ENCODE assay signal across 16 cellular contexts in the genomic region with DNA sequence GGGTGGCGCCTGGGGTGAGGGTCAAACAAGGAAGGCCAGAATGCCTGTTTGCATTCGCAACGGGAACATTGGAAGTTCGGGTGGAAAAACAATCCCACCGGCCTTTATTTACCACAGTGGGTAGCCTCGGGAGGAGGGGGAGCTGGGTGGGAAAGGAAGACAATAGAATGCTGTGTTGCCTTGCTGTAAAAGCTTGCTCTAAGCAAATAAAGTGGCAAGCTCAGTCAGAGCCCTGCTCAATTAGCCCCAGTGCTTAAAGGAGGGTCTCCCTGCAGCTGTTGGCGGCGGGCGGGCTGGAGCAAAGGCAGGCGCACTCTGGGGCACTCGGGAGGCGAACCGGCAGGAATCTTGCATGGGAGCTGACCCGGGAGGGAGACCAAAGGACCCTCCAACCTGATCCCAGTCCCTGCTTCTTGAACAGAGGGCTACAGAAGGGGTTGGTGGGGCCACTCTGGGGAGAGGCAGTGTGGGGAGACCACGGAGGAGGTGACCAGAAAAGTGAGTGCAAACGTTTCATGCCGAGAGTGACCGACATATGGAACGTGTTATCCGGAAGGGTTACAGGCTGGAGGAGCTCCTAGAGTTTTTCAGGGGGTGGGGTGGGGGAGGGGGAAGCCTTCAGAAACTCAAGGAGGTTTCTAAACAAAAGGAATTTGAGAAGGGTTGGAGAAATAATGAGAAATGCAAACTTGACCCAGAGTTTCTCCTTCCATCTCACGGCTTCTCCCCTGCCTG. TPM values are rescaled to one million over a fixed set of nuclear protein-coding genes. Genes with fewer than 3 reads are reported as not detected.
A peak's percentile ranks its signal among the peaks of the same experiment; 100 is the strongest.
DNase-seq lines count a peak whose midpoint lies in the region; ATAC-seq and TF ChIP-seq lines count a peak whose summit lies in the region.
"Had no signal": no experiment of that assay in that cellular context is flagged by ENCODE, and none has a peak within 500 bp of the region (broad histone marks: within the 10 kb centered on the region; RNA-seq: fewer than 3 reads in every experiment).

No MANE protein-coding gene starts in this region.

- H3K27me3 Mint-ChIP-seq in activated T-helper 2 cell treated with anti-CD3 and anti-CD28 coated beads, Interferon-gamma antibody, Interleukin-2, Interleukin-4, amounts not matched to agents 10 μg/mL and 5 μg/mL and 100 μg/mL, durations not matched to agents 14 hours and 24 hours and 36 hours (ENCODE audit: low read depth): no peaks in the 10 kb centered on the region
- H3K27me3 Mint-ChIP-seq in activated T-helper 17 cell treated with anti-CD3 and anti-CD28 coated beads, Interleukin-2, amount 50 U/mL, for 72 hours: peaks cover 5% of the 10 kb centered on the region
- H3K27me3 Mint-ChIP-seq: activated CD4-positive, alpha-beta memory T cell treated with anti-CD3 and anti-CD28 coated beads, Interleukin-2, amount 10 ng/mL, durations not matched to agents 7 days and 5 days; activated naive CD4-positive, alpha-beta T cell treated with anti-CD3 and anti-CD28 coated beads, Interleukin-2, amount 10 ng/mL, durations not matched to agents 7 days and 5 days had no signal

- H3K4me3 Mint-ChIP-seq in activated T-helper 2 cell treated with anti-CD3 and anti-CD28 coated beads, Interferon-gamma antibody, Interleukin-2, Interleukin-4, amounts not matched to agents 10 μg/mL and 5 μg/mL and 100 μg/mL, durations not matched to agents 14 hours and 24 hours and 36 hours (ENCODE audit: low read depth): no peak overlapping the region
- H3K4me3 Mint-ChIP-seq in activated T-helper 17 cell treated with anti-CD3 and anti-CD28 coated beads, Interleukin-2, amount 50 U/mL, for 72 hours: no peak overlapping the region
- H3K4me3 Mint-ChIP-seq: activated CD4-positive, alpha-beta memory T cell treated with anti-CD3 and anti-CD28 coated beads, Interleukin-2, amount 10 ng/mL, durations not matched to agents 7 days and 5 days; activated naive CD4-positive, alpha-beta T cell treated with anti-CD3 and anti-CD28 coated beads, Interleukin-2, amount 10 ng/mL, durations not matched to agents 7 days and 5 days had no signal

- TF ChIP-seq CTCF in AG04450 (IDR thresholded peaks at IDR 0.05; ENCODE audit: low read depth, low read length): no peak

- no peaks in the 10 kb centered on the region for H3K9me3 Mint-ChIP-seq in activated T-helper 2 cell treated with anti-CD3 and anti-CD28 coated beads, Interferon-gamma antibody, Interleukin-2, Interleukin-4, amounts not matched to agents 10 μg/mL and 5 μg/mL and 100 μg/mL, durations not matched to agents 14 hours and 24 hours and 36 hours
- no peaks in the 10 kb centered on the region for H3K9me3 Mint-ChIP-seq in activated T-helper 17 cell treated with anti-CD3 and anti-CD28 coated beads, Interleukin-2, amount 50 U/mL, for 72 hours
- H3K9me3 Mint-ChIP-seq: activated CD4-positive, alpha-beta memory T cell treated with anti-CD3 and anti-CD28 coated beads, Interleukin-2, amount 10 ng/mL, durations not matched to agents 7 days and 5 days; activated naive CD4-positive, alpha-beta T cell treated with anti-CD3 and anti-CD28 coated beads, Interleukin-2, amount 10 ng/mL, durations not matched to agents 7 days and 5 days had no signal

- H3K4me1 Mint-ChIP-seq in activated T-helper 2 cell treated with anti-CD3 and anti-CD28 coated beads, Interferon-gamma antibody, Interleukin-2, Interleukin-4, amounts not matched to agents 10 μg/mL and 5 μg/mL and 100 μg/mL, durations not matched to agents 14 hours and 24 hours and 36 hours (ENCODE audit: low read depth): no peaks in the 10 kb centered on the region
- no peaks in the 10 kb centered on the region for H3K4me1 Mint-ChIP-seq in activated T-helper 17 cell treated with anti-CD3 and anti-CD28 coated beads, Interleukin-2, amount 50 U/mL, for 72 hours
- H3K4me1 Mint-ChIP-seq: activated CD4-positive, alpha-beta memory T cell treated with anti-CD3 and anti-CD28 coated beads, Interleukin-2, amount 10 ng/mL, durations not matched to agents 7 days and 5 days; activated naive CD4-positive, alpha-beta T cell treated with anti-CD3 and anti-CD28 coated beads, Interleukin-2, amount 10 ng/mL, durations not matched to agents 7 days and 5 days had no signal

- H3K36me3 ChIP-seq in NT2/D1 (ENCODE audit: insufficient read depth, insufficient read length, low read length): peaks cover 17% of the 10 kb centered on the region
- H3K36me3 ChIP-seq in iPS-20b (ENCODE audit: insufficient read depth, low read depth, low read length): no peaks in the 10 kb centered on the region
- H3K36me3 ChIP-seq: tibial nerve had no signal

- CTCF ChIA-PET in AG04450 (lab: Charles Lee): no interaction called here

- H3K4me3 ChIP-seq in AG04450 (ENCODE audit: low read depth, low read length) (peak overlapping the region; percentile 31), NT2/D1 (ENCODE audit: insufficient read length, low read depth) (peak overlapping the region; percentile 47), iPS-20b (ENCODE audit: low read length) (peak overlapping the region; percentile 69)
- H3K4me3 ChIP-seq: tibial nerve had no signal

- POLR2A ChIA-PET in AG04450 (lab: Yijun Ruan, JAX): interaction anchor here (0.6 to 1.3 kb wide), 8 partner anchors 9 to 384 kb away, joined by 3 to 5 read pairs (median 3); partner anchors contain the start of gene NTF3

- peak; percentile 46 for DNase-seq in AG04450 (ENCODE audit: low read depth, low spot score)
- peak; percentile 32 for DNase-seq in NCI-H1092 (lab: John Stamatoyannopoulos, UW)
- peak; percentile 35 for DNase-seq in NT2/D1 (ENCODE audit: low read depth, low spot score)
- DNase-seq in SIG-M5 treated with dmso at 0.1 percent for 504 hours (lab: John Stamatoyannopoulos, UW; ENCODE audit: unreplicated experiment): no peak
- DNase-seq in GOT3 (lab: John Stamatoyannopoulos, UW): no peak
- DNase-seq in activated T-helper 2 cell treated with anti-CD3 and anti-CD28 coated beads, Interferon-gamma antibody, Interleukin-2, Interleukin-4, amounts not matched to agents 10 μg/mL and 5 μg/mL and 100 μg/mL, durations not matched to agents 14 hours and 24 hours and 36 hours (ENCODE audit: low spot score): no peak
- DNase-seq: activated CD4-positive, alpha-beta memory T cell treated with anti-CD3 and anti-CD28 coated beads, Interleukin-2, amount 10 ng/mL, durations not matched to agents 7 days and 5 days; activated naive CD4-positive, alpha-beta T cell treated with anti-CD3 and anti-CD28 coated beads, Interleukin-2, amount 10 ng/mL, durations not matched to agents 7 days and 5 days; hippocampal formation; midbrain; NCI-H510A treated with DMSO at 0.1 percent for 48 hours; T1000 had no signal

- H3K27me3 ChIP-seq in AG04450 (ENCODE audit: control insufficient read depth, insufficient read depth, low read length): no peaks in the 10 kb centered on the region
- no peaks in the 10 kb centered on the region for H3K27me3 ChIP-seq in NT2/D1 (ENCODE audit: insufficient read depth, insufficient read length)
- peaks cover 12% of the 10 kb centered on the region for H3K27me3 ChIP-seq in iPS-20b (ENCODE audit: insufficient read depth, low read length)
- H3K27me3 ChIP-seq: tibial nerve had no signal

- H3K9ac ChIP-seq in NT2/D1 (ENCODE audit: insufficient read length, low read depth) (peak overlapping the region; percentile 77), iPS-20b (ENCODE audit: low read depth, low read length) (peak overlapping the region; percentile 70; the same call in 1 of the 2 replicates)

- no peaks in the 10 kb centered on the region for H3K9me3 ChIP-seq in AG04450 (ENCODE audit: control insufficient read depth, insufficient read depth, low read length)
- H3K9me3 ChIP-seq in NT2/D1 (ENCODE audit: insufficient read depth, low read length): no peaks in the 10 kb centered on the region
- no peaks in the 10 kb centered on the region for H3K9me3 ChIP-seq in iPS-20b (ENCODE audit: insufficient read depth, low read depth, low read length)
- H3K9me3 ChIP-seq: tibial nerve had no signal

- H3K4me1 ChIP-seq in NT2/D1 (ENCODE audit: insufficient read depth, insufficient read length): peaks cover 12% of the 10 kb centered on the region
- H3K4me1 ChIP-seq in iPS-20b (ENCODE audit: insufficient read depth, low read length): peaks cover 19% of the 10 kb centered on the region; the same call in 1 of the 2 replicates

- H3K27ac ChIP-seq in AG04450 (ENCODE audit: low read depth, low read length): peak overlapping the region; percentile 95
- peak overlapping the region; percentile 18 for H3K27ac ChIP-seq in iPS-20b (ENCODE audit: low read length)
- H3K27ac ChIP-seq: tibial nerve had no signal

- no peak for ATAC-seq in activated T-helper 17 cell treated with anti-CD3 and anti-CD28 coated beads, Interleukin-2, amount 50 U/mL, for 72 hours (replicated peaks)

- intact Hi-C loops in activated T-helper 2 cell treated with anti-CD3 and anti-CD28 coated beads, Interferon-gamma antibody, Interleukin-2, Interleukin-4, amounts not matched to agents 10 μg/mL and 5 μg/mL and 100 μg/mL, durations not matched to agents 14 hours and 24 hours and 36 hours (cut with micrococcal nuclease): no loop called here

- no peak overlapping the region for H3K27ac Mint-ChIP-seq in activated T-helper 2 cell treated with anti-CD3 and anti-CD28 coated beads, Interferon-gamma antibody, Interleukin-2, Interleukin-4, amounts not matched to agents 10 μg/mL and 5 μg/mL and 100 μg/mL, durations not matched to agents 14 hours and 24 hours and 36 hours
- no peak overlapping the region for H3K27ac Mint-ChIP-seq in activated T-helper 17 cell treated with anti-CD3 and anti-CD28 coated beads, Interleukin-2, amount 50 U/mL, for 72 hours
- H3K27ac Mint-ChIP-seq: activated CD4-positive, alpha-beta memory T cell treated with anti-CD3 and anti-CD28 coated beads, Interleukin-2, amount 10 ng/mL, durations not matched to agents 7 days and 5 days; activated naive CD4-positive, alpha-beta T cell treated with anti-CD3 and anti-CD28 coated beads, Interleukin-2, amount 10 ng/mL, durations not matched to agents 7 days and 5 days had no signal

- no peaks in the 10 kb centered on the region for H3K36me3 Mint-ChIP-seq in activated T-helper 2 cell treated with anti-CD3 and anti-CD28 coated beads, Interferon-gamma antibody, Interleukin-2, Interleukin-4, amounts not matched to agents 10 μg/mL and 5 μg/mL and 100 μg/mL, durations not matched to agents 14 hours and 24 hours and 36 hours (ENCODE audit: low read depth)
- H3K36me3 Mint-ChIP-seq in activated T-helper 17 cell treated with anti-CD3 and anti-CD28 coated beads, Interleukin-2, amount 50 U/mL, for 72 hours (ENCODE audit: low read depth): no peaks in the 10 kb centered on the region
- H3K36me3 Mint-ChIP-seq: activated naive CD4-positive, alpha-beta T cell treated with anti-CD3 and anti-CD28 coated beads, Interleukin-2, amount 10 ng/mL, durations not matched to agents 7 days and 5 days had no signal

RNA-seq across cellular contexts. Expression of gene NTF3, which starts 48.5 kb away (rescaled TPM):
- polyA plus RNA-seq in AG04450 (2011; rRNA removed): 28.7 and 31.5 TPM in 2 replicates
- 38.4 and 53.4 TPM in 2 replicates for polyA minus RNA-seq in AG04450 (2011; rRNA and poly(A)+ RNA removed)
- total RNA-seq in activated T-helper 2 cell treated with anti-CD3 and anti-CD28 coated beads, Interferon-gamma antibody, Interleukin-2, Interleukin-4, amounts not matched to agents 10 μg/mL and 5 μg/mL and 100 μg/mL, durations not matched to agents 14 hours and 24 hours and 36 hours: not detected in 2 replicates
- total RNA-seq in activated T-helper 17 cell treated with anti-CD3 and anti-CD28 coated beads, Interleukin-2, amount 50 U/mL, for 72 hours: not detected
- total RNA-seq: A673; activated CD4-positive, alpha-beta memory T cell treated with anti-CD3 and anti-CD28 coated beads, Interleukin-2, amount 10 ng/mL, durations not matched to agents 7 days and 5 days had no signal

Comparison
In these comparisons a context has a peak if more than half of its experiments do, and no peak if none do; other contexts are left out.
1. DNase-seq: peak in AG04450 (single experiment), NCI-H1092 (single experiment) and NT2/D1 (single experiment); none in SIG-M5 treated with dmso at 0.1 percent for 504 hours (single experiment), GOT3 (single experiment) and activated T-helper 2 cell treated with anti-CD3 and anti-CD28 coated beads, Interferon-gamma antibody, Interleukin-2, Interleukin-4, amounts not matched to agents 10 μg/mL and 5 μg/mL and 100 μg/mL, durations not matched to agents 14 hours and 24 hours and 36 hours (single experiment).
2. Peak in every context shown above with its lines, with median percentiles within 50 percentile points of each other: H3K4me3 ChIP-seq.